18 cellular contexts compared by ENCODE assay signal in the genomic region with DNA sequence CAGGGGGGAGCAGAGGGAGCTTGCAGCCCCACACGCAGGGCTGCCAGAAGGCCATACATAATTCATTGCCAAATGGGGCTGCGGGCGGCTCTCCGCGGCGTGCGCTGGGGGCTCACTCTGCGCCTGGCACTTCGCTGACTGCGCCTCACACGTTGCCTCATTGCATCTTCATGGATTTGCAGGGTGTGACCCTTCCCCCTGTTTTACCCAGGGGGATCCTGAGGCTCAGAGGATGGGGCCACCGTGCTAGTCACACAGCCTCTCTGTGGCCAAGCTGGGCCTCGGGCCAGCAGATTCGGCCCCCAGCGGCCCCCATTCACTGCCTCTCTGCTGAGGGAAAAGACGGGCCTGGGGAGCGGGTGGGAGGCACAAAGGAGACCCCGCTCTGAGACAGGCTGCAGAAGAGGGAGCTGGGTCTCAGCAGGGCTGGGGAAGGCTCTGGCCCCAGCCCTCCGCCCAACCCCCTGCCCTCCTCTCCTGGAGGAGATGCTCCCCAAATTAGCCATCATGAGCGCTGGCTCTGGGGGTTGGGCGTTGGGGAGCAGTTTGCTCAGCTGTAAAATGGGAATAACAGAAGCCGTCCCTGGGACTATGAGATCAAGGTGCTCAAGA.
"Had no signal": no experiment of that assay in that cellular context is flagged by ENCODE, and none has a peak within 500 bp of the region (broad histone marks: within the 10 kb centered on the region; RNA-seq: fewer than 3 reads in every experiment).

No MANE protein-coding gene starts in this region.

- ATAC-seq: activated naive CD4-positive, alpha-beta T cell treated with anti-CD3 and anti-CD28 coated beads, Interleukin-2, amount 50 U/mL, for 72 hours; activated T-helper 17 cell treated with anti-CD3 and anti-CD28 coated beads, Interleukin-2, amount 50 U/mL, for 72 hours; stimulated activated naive CD8-positive, alpha-beta T cell treated with anti-CD3 and anti-CD28 coated beads, Interleukin-15, Interleukin-2, amounts not matched to agents 100 U/mL and 50 U/mL, for 24 hours; WTC11 had no signal

- H3K27ac ChIP-seq: adrenal gland, ascending aorta, breast epithelium, coronary artery, epithelial cell of prostate, heart left ventricle had no signal

- H3K27me3 Mint-ChIP-seq: activated T-cell treated with anti-CD3 and anti-CD28 coated beads, Interleukin-2, amount 50 U/mL, for 24 hours; activated T-helper 17 cell treated with anti-CD3 and anti-CD28 coated beads, Interleukin-2, amount 50 U/mL, for 72 hours had no signal

- H3K4me1 Mint-ChIP-seq: memory B cell had no signal

- DNase-seq: activated T-cell treated with anti-CD3 and anti-CD28 coated beads, Interleukin-2, amount 50 U/mL, for 24 hours; left cardiac atrium; nucleus accumbens; stimulated activated CD4-positive, alpha-beta T cell treated with anti-CD3 and anti-CD28 coated beads, Interleukin-4, amount 100 ng/mL, for 4 hours; stimulated activated naive CD8-positive, alpha-beta T cell treated with anti-CD3 and anti-CD28 coated beads, Interleukin-15, Interleukin-2, amounts not matched to agents 100 U/mL and 50 U/mL, for 24 hours; T1000 had no signal

- H3K9me3 Mint-ChIP-seq: activated naive CD4-positive, alpha-beta T cell treated with anti-CD3 and anti-CD28 coated beads, Interleukin-2, amount 50 U/mL, for 72 hours; activated T-cell treated with anti-CD3 and anti-CD28 coated beads, Interleukin-2, amount 50 U/mL, for 24 hours; activated T-helper 17 cell treated with anti-CD3 and anti-CD28 coated beads, Interleukin-2, amount 50 U/mL, for 72 hours; T-helper 1 cell treated with Interleukin-12 subunit alpha and Interleukin-12 subunit beta and Interleukin-4 antibody, amounts not matched to agents 30 μg/mL and 1 μg/mL, for 36 hours had no signal

- H3K36me3 Mint-ChIP-seq: memory B cell, WTC11 had no signal

- H3K4me3 ChIP-seq: adrenal gland, ascending aorta, breast epithelium, coronary artery, heart left ventricle had no signal

- H3K27ac Mint-ChIP-seq: memory B cell; T-helper 1 cell treated with Interleukin-12 subunit alpha and Interleukin-12 subunit beta and Interleukin-4 antibody, amounts not matched to agents 30 μg/mL and 1 μg/mL, for 36 hours; WTC11 had no signal

- H3K27me3 ChIP-seq: adrenal gland, ascending aorta, breast epithelium, heart left ventricle had no signal

- H3K4me3 Mint-ChIP-seq: activated T-cell treated with anti-CD3 and anti-CD28 coated beads, Interleukin-2, amount 50 U/mL, for 24 hours; activated T-helper 17 cell treated with anti-CD3 and anti-CD28 coated beads, Interleukin-2, amount 50 U/mL, for 72 hours; memory B cell; nephron; T-helper 1 cell treated with Interleukin-12 subunit alpha and Interleukin-12 subunit beta and Interleukin-4 antibody, amounts not matched to agents 30 μg/mL and 1 μg/mL, for 36 hours; WTC11 had no signal

- H3K9me3 ChIP-seq: adrenal gland, breast epithelium, heart left ventricle had no signal

- H3K36me3 ChIP-seq: adrenal gland, breast epithelium had no signal
